Comparison of ENCODE assay signal across 1 cellular context in genomic region chr11:128891912-128892398, GRCh38.
TF ChIP-seq lines count a peak whose summit lies in the region.

No MANE protein-coding gene starts in this region.

TF ChIP-seq in GM12878, 131 proteins besides CTCF, POLR2A, EP300 and RAD21 (continued from another document):
- TF ChIP-seq, protein P1, sequence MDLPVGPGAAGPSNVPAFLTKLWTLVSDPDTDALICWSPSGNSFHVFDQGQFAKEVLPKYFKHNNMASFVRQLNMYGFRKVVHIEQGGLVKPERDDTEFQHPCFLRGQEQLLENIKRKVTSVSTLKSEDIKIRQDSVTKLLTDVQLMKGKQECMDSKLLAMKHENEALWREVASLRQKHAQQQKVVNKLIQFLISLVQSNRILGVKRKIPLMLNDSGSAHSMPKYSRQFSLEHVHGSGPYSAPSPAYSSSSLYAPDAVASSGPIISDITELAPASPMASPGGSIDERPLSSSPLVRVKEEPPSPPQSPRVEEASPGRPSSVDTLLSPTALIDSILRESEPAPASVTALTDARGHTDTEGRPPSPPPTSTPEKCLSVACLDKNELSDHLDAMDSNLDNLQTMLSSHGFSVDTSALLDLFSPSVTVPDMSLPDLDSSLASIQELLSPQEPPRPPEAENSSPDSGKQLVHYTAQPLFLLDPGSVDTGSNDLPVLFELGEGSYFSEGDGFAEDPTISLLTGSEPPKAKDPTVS (IDR thresholded peaks at IDR 0.05; ENCODE audit: low read depth, low read length), result no peak
- TF ChIP-seq ATF3 (IDR thresholded peaks at IDR 0.05; ENCODE audit: borderline replicate concordance, extremely low read depth, low read depth, low read length), result no peak
- TF ChIP-seq BMI1 (IDR thresholded peaks at IDR 0.05; ENCODE audit: borderline replicate concordance), result no peak
